20 cellular contexts compared by ENCODE assay signal in genomic region chr1:77465922-77466321, GRCh38.
DNase-seq lines count a peak whose midpoint lies in the region; ATAC-seq and TF ChIP-seq lines count a peak whose summit lies in the region.
"Had no signal": no experiment of that assay in that cellular context is flagged by ENCODE, and none has a peak within 500 bp of the region (broad histone marks: within the 10 kb centered on the region; RNA-seq: fewer than 3 reads in every experiment).

No MANE protein-coding gene starts in this region.

- H3K18ac ChIP-seq in IMR-90 (ENCODE audit: low read depth, low read length), result no peak overlapping the region

- no peak for TF ChIP-seq RAD21 in IMR-90 (IDR thresholded peaks at IDR 0.05; ENCODE audit: low read length)

- POLR2A ChIA-PET in IMR-90 (lab: Charles Lee; ENCODE audit: unreplicated experiment), result no interaction called here
- POLR2A ChIA-PET in MCF 10A (lab: Yijun Ruan, JAX), result no interaction called here

- H4K8ac ChIP-seq in IMR-90 (ENCODE audit: low read depth in 2 of 2, low read length in 2 of 2), result no peak overlapping the region

- H3K9ac ChIP-seq in IMR-90 (ENCODE audit: low read depth, low read length), result no peak overlapping the region
- H3K9ac ChIP-seq: BLaER1 treated with 17β-estradiol and CSF1 and Interleukin-3, amounts not matched to agents 10 nM and 100 nM had no signal

- H3K36me3 ChIP-seq in IMR-90 (ENCODE audit: control insufficient read depth, insufficient read depth, low read length) (no peaks in the 10 kb centered on the region), stomach (no peaks in the 10 kb centered on the region)
- H3K36me3 ChIP-seq: BLaER1 treated with 17β-estradiol and CSF1 and Interleukin-3, amounts not matched to agents 10 nM and 100 nM had no signal

- dilution Hi-C loops in IMR-90 (cut with HindIII; ENCODE audit: low sequenced_read_pairs, unreplicated experiment), result no loop called here

- WGBS in IMR-90 (ENCODE audit: extremely low coverage in 2 of 2, insufficient read length in 1 of 2), 2 experiments, result 80% methylated on average over 2 of the region's 5 CpGs; no CpG with 5 or more reads in 1 of the 2 experiments
- WGBS in stomach, 5 donors, result 71 to 87% (median 82%) methylated on average over 5 of the region's 5 CpGs

- H3K27ac Mint-ChIP-seq in chondrocyte (ENCODE audit: unreplicated experiment) (peak overlapping the region; percentile 1), MCF 10A (ENCODE audit: low read depth, unreplicated experiment) (no peak overlapping the region)
- H3K27ac Mint-ChIP-seq: B cell; CD8-positive, alpha-beta T cell; IgD-negative memory B cell had no signal

- no peak overlapping the region for H3K14ac ChIP-seq in IMR-90 (replicated peaks; ENCODE audit: low read depth, low read length)

- no peak for TF ChIP-seq EP300 in stomach (IDR thresholded peaks at IDR 0.05)

- H3K9me1 ChIP-seq in IMR-90 (ENCODE audit: insufficient read depth, low read length), result peaks cover 18% of the 10 kb centered on the region

- H3K56ac ChIP-seq in IMR-90 (ENCODE audit: extremely low read depth, insufficient read depth, low read length), result no peak overlapping the region

- no peaks in the 10 kb centered on the region for H3K27me3 Mint-ChIP-seq in chondrocyte (ENCODE audit: low read depth)
- H3K27me3 Mint-ChIP-seq in MCF 10A (ENCODE audit: insufficient read depth, unreplicated experiment), result peaks cover 11% of the 10 kb centered on the region

- CTCF ChIA-PET in IMR-90 (lab: Yijun Ruan, JAX) (no interaction called here), MCF 10A (lab: Yijun Ruan, JAX) (no interaction called here)

- in situ Hi-C loops in IMR-90 (cut with MboI; ENCODE audit: low sequenced_read_pairs) (no loop called here), GM13977 (cut with MboI; ENCODE audit: low pct_unique_long_range_greater_than_20kb, low sequenced_read_pairs, unreplicated experiment) (no loop called here)

- no peak overlapping the region for H3K27ac ChIP-seq in IMR-90 (ENCODE audit: insufficient read depth, low read length)
- peak overlapping the region; percentile 73 for H3K27ac ChIP-seq in substantia nigra (ENCODE audit: low read depth, low read length, poor library complexity, severe bottlenecking)
- H3K27ac ChIP-seq in stomach, result no peak overlapping the region
- H3K27ac ChIP-seq: BLaER1 treated with 17β-estradiol and CSF1 and Interleukin-3, amounts not matched to agents 10 nM and 100 nM; HL-60 had no signal

- no peak overlapping the region for H2AK9ac ChIP-seq in IMR-90 (replicated peaks; ENCODE audit: low read depth, low read length, poor library complexity)

- intact Hi-C loops in IMR-90 (cut with micrococcal nuclease) (no loop called here), stomach (cut with DNase I; ENCODE audit: low total_unique reads) (no loop called here), MCF 10A (cut with micrococcal nuclease) (no loop called here)

- H3K9me3 ChIP-seq in IMR-90 (ENCODE audit: control insufficient read depth, insufficient read depth, low read length) (no peaks in the 10 kb centered on the region), stomach (no peaks in the 10 kb centered on the region)

- no peak overlapping the region for H2BK5ac ChIP-seq in IMR-90 (ENCODE audit: low read depth, low read length, poor library complexity, severe bottlenecking)

- H3K4me1 Mint-ChIP-seq in chondrocyte (ENCODE audit: low read depth) (peaks cover 17% of the 10 kb centered on the region), MCF 10A (ENCODE audit: insufficient read depth, unreplicated experiment) (no peaks in the 10 kb centered on the region)
- H3K4me1 Mint-ChIP-seq: B cell, H9, IgD-negative memory B cell had no signal

- no peak overlapping the region for H2BK20ac ChIP-seq in IMR-90 (ENCODE audit: low read depth, low read length)

- no peak for TF ChIP-seq POLR2A in IMR-90 (IDR thresholded peaks at IDR 0.05; ENCODE audit: low read depth, low read length)
- no peak for TF ChIP-seq POLR2A in stomach (IDR thresholded peaks at IDR 0.05)

- no peak overlapping the region for H2BK120ac ChIP-seq in IMR-90 (ENCODE audit: low read depth, low read length)

- 0 out of 2 replicates have a peak overlapping the region, but pooled peaks have one; percentile 24 for H2AK5ac ChIP-seq in IMR-90 (ENCODE audit: low read depth, low read length)

- no peak overlapping the region for H3K4me2 ChIP-seq in IMR-90 (ENCODE audit: low read depth, low read length)
- H3K4me2 ChIP-seq: BLaER1 treated with 17β-estradiol and CSF1 and Interleukin-3, amounts not matched to agents 10 nM and 100 nM had no signal

- BruUV-seq in IMR-90 (replicated peaks; lab: Mats Ljungman, UMichigan) (no TSS peak), MCF 10A (replicated peaks; lab: Mats Ljungman, UMichigan) (no TSS peak)

- peaks cover 12% of the 10 kb centered on the region for H3K4me1 ChIP-seq in IMR-90 (ENCODE audit: control insufficient read depth, insufficient read depth, low read length)
- H3K4me1 ChIP-seq in stomach, result peaks cover 0 to 12% (median 7%) of the 10 kb centered on the region in 4 donors
- H3K4me1 ChIP-seq: BLaER1 treated with 17β-estradiol and CSF1 and Interleukin-3, amounts not matched to agents 10 nM and 100 nM had no signal

- H3K9me3 Mint-ChIP-seq in chondrocyte (ENCODE audit: low read depth) (no peaks in the 10 kb centered on the region), MCF 10A (ENCODE audit: unreplicated experiment) (no peaks in the 10 kb centered on the region)
- H3K9me3 Mint-ChIP-seq: CD8-positive, alpha-beta T cell; H9; IgD-negative memory B cell had no signal

- no peak for DNase-seq in IMR-90
- DNase-seq in chondrocyte (ENCODE audit: low spot score), result no peak
- DNase-seq in midbrain (lab: John Stamatoyannopoulos, UW), result peak; percentile 9
- no peak for DNase-seq in substantia nigra (lab: John Stamatoyannopoulos, UW)
- DNase-seq in stomach, result no peak
- no peak for DNase-seq in MCF 10A (ENCODE audit: unreplicated experiment)
- DNase-seq in GM13977 (ENCODE audit: low spot score), result no peak
- DNase-seq: Calu3; CD8-positive, alpha-beta T cell; DMS79 treated with DMSO at 0.1 percent for 48 hours; GF-D8; GOT3; H9; KBM-7 had no signal

- ATAC-seq in IMR-90 (ENCODE audit: low read depth), result no peak
- ATAC-seq in HG03354 (IDR thresholded peaks at IDR 0.05; ENCODE audit: poor library complexity, severe bottlenecking, unreplicated experiment), result no peak
- ATAC-seq: CD8-positive, alpha-beta T cell; GM12878 had no signal

- H3K79me1 ChIP-seq in IMR-90 (ENCODE audit: low read depth in 1 of 2, low read length in 2 of 2), result peaks cover 0 to 46% of the 10 kb centered on the region in 2 experiments; a peak in 2 of 4 replicates

- no peaks in the 10 kb centered on the region for H3K36me3 Mint-ChIP-seq in chondrocyte (ENCODE audit: low read depth)
- H3K36me3 Mint-ChIP-seq in MCF 10A (ENCODE audit: insufficient read depth, unreplicated experiment), result no peaks in the 10 kb centered on the region
- H3K36me3 Mint-ChIP-seq: CD8-positive, alpha-beta T cell; IgD-negative memory B cell had no signal

- H3K4me3 Mint-ChIP-seq in chondrocyte (ENCODE audit: unreplicated experiment) (no peak overlapping the region), MCF 10A (ENCODE audit: unreplicated experiment) (no peak overlapping the region)
- H3K4me3 Mint-ChIP-seq: B cell; CD8-positive, alpha-beta T cell; H9; IgD-negative memory B cell had no signal

- no peak for TF ChIP-seq CTCF in IMR-90 (conservative IDR thresholded peaks at IDR 0.05; ENCODE audit: low read depth, low read length)
- no peak for TF ChIP-seq CTCF in chondrocyte (IDR thresholded peaks at IDR 0.05)
- TF ChIP-seq CTCF in stomach (IDR thresholded peaks at IDR 0.05), result no peak
- TF ChIP-seq CTCF in MCF 10A (IDR thresholded peaks at IDR 0.05; ENCODE audit: unreplicated experiment), result no peak
- TF ChIP-seq CTCF in GM13977 (IDR thresholded peaks at IDR 0.05; ENCODE audit: extremely low read depth, insufficient read depth, missing control alignments), result no peak

- no peak overlapping the region for H3K23ac ChIP-seq in IMR-90 (ENCODE audit: low read depth, low read length)

- no peak overlapping the region for H2BK15ac ChIP-seq in IMR-90 (ENCODE audit: low read depth, low read length)

- H3K4ac ChIP-seq in IMR-90 (ENCODE audit: low read depth, low read length), result no peak overlapping the region; the same call in 1 of the 2 replicates

- H3K27me3 ChIP-seq in IMR-90 (ENCODE audit: control insufficient read depth, insufficient read depth, low read length), result no peaks in the 10 kb centered on the region
- no peaks in the 10 kb centered on the region for H3K27me3 ChIP-seq in stomach
- H3K27me3 ChIP-seq: BLaER1 treated with 17β-estradiol and CSF1 and Interleukin-3, amounts not matched to agents 10 nM and 100 nM had no signal

- no peaks in the 10 kb centered on the region for H4K20me1 ChIP-seq in IMR-90 (ENCODE audit: insufficient read depth, low read length)
- H4K20me1 ChIP-seq: BLaER1 treated with 17β-estradiol and CSF1 and Interleukin-3, amounts not matched to agents 10 nM and 100 nM had no signal

- H4K91ac ChIP-seq in IMR-90 (ENCODE audit: insufficient read depth, low read depth, low read length), result no peak overlapping the region

- no peak overlapping the region for H3K4me3 ChIP-seq in IMR-90 (ENCODE audit: insufficient read depth, low read depth, low read length)
- H3K4me3 ChIP-seq in stomach, result no peak overlapping the region
- H3K4me3 ChIP-seq: BLaER1 treated with 17β-estradiol and CSF1 and Interleukin-3, amounts not matched to agents 10 nM and 100 nM; GM12878 had no signal

- H4K5ac ChIP-seq in IMR-90 (ENCODE audit: low read depth, low read length), result no peak overlapping the region

- H2AFZ ChIP-seq in IMR-90 (replicated peaks; ENCODE audit: low read length, poor library complexity), result no peak overlapping the region

TF ChIP-seq in IMR-90, 13 proteins besides CTCF, POLR2A, EP300 and RAD21 (continues in another document):
- TF ChIP-seq BHLHE40 (IDR thresholded peaks at IDR 0.05; ENCODE audit: low read depth, low read length), result no peak
- no peak for TF ChIP-seq SMC3 (IDR thresholded peaks at IDR 0.05; ENCODE audit: low read depth, low read length)
- TF ChIP-seq FOS (IDR thresholded peaks at IDR 0.05; ENCODE audit: low read depth, low read length), result no peak
- TF ChIP-seq CHD1 (IDR thresholded peaks at IDR 0.05; ENCODE audit: low read depth, low read length), result no peak
- no peak for TF ChIP-seq ELK1 (IDR thresholded peaks at IDR 0.05; ENCODE audit: borderline replicate concordance, low read depth, low read length)
- no peak for TF ChIP-seq MAZ (IDR thresholded peaks at IDR 0.05; ENCODE audit: borderline replicate concordance, low read depth, low read length)
- no peak for TF ChIP-seq MAFK (IDR thresholded peaks at IDR 0.05; ENCODE audit: low read depth, low read length)
